38 cellular contexts compared by ENCODE assay signal in the genomic region with DNA sequence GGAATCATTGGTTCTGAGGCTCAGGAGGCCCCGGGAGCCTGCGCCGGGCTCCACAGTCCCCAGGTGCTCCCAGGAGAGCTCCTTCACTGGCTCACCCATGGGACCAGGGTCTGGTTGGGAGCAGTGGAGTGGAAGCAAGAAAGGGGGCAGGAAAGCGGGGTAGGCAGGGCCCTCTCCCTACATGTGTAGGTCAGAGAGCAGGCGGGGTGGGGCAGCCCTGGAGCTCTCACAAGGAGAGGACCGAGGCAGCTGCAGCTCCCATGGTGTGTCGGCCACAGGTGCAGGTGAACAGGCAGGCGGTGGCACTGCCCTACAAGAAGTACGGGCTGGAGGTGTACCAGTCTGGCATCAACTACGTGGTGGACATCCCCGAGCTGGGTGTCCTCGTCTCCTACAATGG. TPM values are rescaled to one million over a fixed set of nuclear protein-coding genes. Genes with fewer than 3 reads are reported as not detected.
"Had no signal": no experiment of that assay in that cellular context is flagged by ENCODE, and none has a peak within 500 bp of the region (broad histone marks: within the 10 kb centered on the region; RNA-seq: fewer than 3 reads in every experiment).

No MANE protein-coding gene starts in this region.

- H3K4me1 Mint-ChIP-seq: activated B cell treated with CpG ODN at 0.5 μM for 24 hours; activated naive CD4-positive, alpha-beta T cell treated with anti-CD3 and anti-CD28 coated beads, Interleukin-2, amount 50 U/mL, for 24 hours; activated naive CD8-positive, alpha-beta T cell treated with anti-CD3 and anti-CD28 coated beads for 36 hours; activated naive CD8-positive, alpha-beta T cell treated with anti-CD3 and anti-CD28 coated beads, Interleukin-2, amount 50 U/mL, for 24 hours; T-helper 17 cell had no signal

- DNase-seq: activated B cell treated with CpG ODN at 0.5 μM for 24 hours; activated CD4-positive, alpha-beta T cell treated with anti-CD3 and anti-CD28 coated beads for 48 hours; activated CD4-positive, alpha-beta T cell treated with anti-CD3 and anti-CD28 coated beads, Interleukin-2, amount 50 U/mL, for 1 hour; activated CD4-positive, alpha-beta T cell treated with anti-CD3 and anti-CD28 coated beads, Interleukin-2, amount 50 U/mL, for 48 hours; activated CD8-positive, alpha-beta memory T cell treated with anti-CD3 and anti-CD28 coated beads for 24 hours; activated CD8-positive, alpha-beta memory T cell treated with anti-CD3 and anti-CD28 coated beads, Interleukin-2, amount 50 U/mL, for 4 hours; activated CD8-positive, alpha-beta T cell treated with anti-CD3 and anti-CD28 coated beads for 36 hours; activated effector memory CD4-positive, alpha-beta T cell treated with anti-CD3 and anti-CD28 coated beads, Interleukin-2, amount 50 U/mL, for 16 hours; activated naive CD4-positive, alpha-beta T cell treated with anti-CD3 and anti-CD28 coated beads for 36 hours; activated naive CD8-positive, alpha-beta T cell treated with anti-CD3 and anti-CD28 coated beads for 36 hours; activated naive CD8-positive, alpha-beta T cell treated with anti-CD3 and anti-CD28 coated beads, Interleukin-2, amount 50 U/mL, for 24 hours; activated T-cell treated with anti-CD3 and anti-CD28 coated beads, Interleukin-2, amount 50 U/mL, for 1 hour; activated T-cell treated with anti-CD3 and anti-CD28 coated beads, Interleukin-2, amount 50 U/mL, for 48 hours; adrenal gland; amygdala; body of pancreas; central memory CD4-positive, alpha-beta T cell; cerebellar nuclear complex; dorsolateral prefrontal cortex; effector CD4-positive, alpha-beta T cell; effector memory CD8-positive, alpha-beta T cell; erythroblast; foreskin keratinocyte; T-helper 1 cell; T-helper 17 cell; T1000; WERI-Rb-1 had no signal

- H3K27me3 Mint-ChIP-seq: activated B cell treated with CpG ODN at 0.5 μM for 24 hours; activated CD8-positive, alpha-beta T cell treated with anti-CD3 and anti-CD28 coated beads for 36 hours; activated naive CD4-positive, alpha-beta T cell treated with anti-CD3 and anti-CD28 coated beads, Interleukin-2, amount 50 U/mL, for 24 hours; activated naive CD8-positive, alpha-beta T cell treated with anti-CD3 and anti-CD28 coated beads for 36 hours; activated naive CD8-positive, alpha-beta T cell treated with anti-CD3 and anti-CD28 coated beads, Interleukin-2, amount 50 U/mL, for 24 hours; dendritic cell treated with granulocyte-macrophage colony-stimulating factor and Interleukin-4, amounts not matched to agents 40 ng/mL and 50 ng/mL, for 4 days; T-helper 17 cell had no signal

- ATAC-seq: activated CD4-positive, CD25-positive, alpha-beta regulatory T cell treated with anti-CD3 and anti-CD28 coated beads, Interleukin-2, amount 50 U/mL, for 24 hours; activated CD8-positive, alpha-beta T cell treated with anti-CD3 and anti-CD28 coated beads for 36 hours; activated naive CD8-positive, alpha-beta T cell treated with anti-CD3 and anti-CD28 coated beads, Interleukin-2, amount 50 U/mL, for 24 hours; body of pancreas; effector memory CD8-positive, alpha-beta T cell; foreskin keratinocyte; gastroesophageal sphincter; T-helper 17 cell had no signal

- H3K36me3 Mint-ChIP-seq: activated naive CD4-positive, alpha-beta T cell treated with anti-CD3 and anti-CD28 coated beads, Interleukin-2, amount 50 U/mL, for 24 hours; activated naive CD8-positive, alpha-beta T cell treated with anti-CD3 and anti-CD28 coated beads for 36 hours had no signal

- H3K9me3 Mint-ChIP-seq: activated B cell treated with CpG ODN at 0.5 μM for 24 hours; activated CD8-positive, alpha-beta T cell treated with anti-CD3 and anti-CD28 coated beads for 36 hours; activated naive CD4-positive, alpha-beta T cell treated with anti-CD3 and anti-CD28 coated beads for 36 hours; activated naive CD4-positive, alpha-beta T cell treated with anti-CD3 and anti-CD28 coated beads, Interleukin-2, amount 50 U/mL, for 24 hours; activated naive CD8-positive, alpha-beta T cell treated with anti-CD3 and anti-CD28 coated beads, Interleukin-2, amount 50 U/mL, for 24 hours; effector memory CD8-positive, alpha-beta T cell had no signal

- H3K36me3 ChIP-seq: adrenal gland, esophagus muscularis mucosa, gastroesophageal sphincter, WERI-Rb-1 had no signal

- H3K27ac Mint-ChIP-seq: activated B cell treated with CpG ODN at 0.5 μM for 24 hours; activated CD8-positive, alpha-beta T cell treated with anti-CD3 and anti-CD28 coated beads for 36 hours; activated naive CD4-positive, alpha-beta T cell treated with anti-CD3 and anti-CD28 coated beads for 36 hours; activated naive CD4-positive, alpha-beta T cell treated with anti-CD3 and anti-CD28 coated beads, Interleukin-2, amount 50 U/mL, for 24 hours; activated naive CD8-positive, alpha-beta T cell treated with anti-CD3 and anti-CD28 coated beads for 36 hours; activated naive CD8-positive, alpha-beta T cell treated with anti-CD3 and anti-CD28 coated beads, Interleukin-2, amount 50 U/mL, for 24 hours; activated T-helper 1 cell treated with anti-CD3 and anti-CD28 coated beads, Interleukin-12 subunit alpha, Interleukin-12 subunit beta, Interleukin-2, Interleukin-4 antibody, amounts not matched to agents 30 ng/mL and 10 ng/mL and 1 ng/mL, durations not matched to agents 14 hours and 24 hours and 36 hours; activated T-helper 2 cell treated with anti-CD3 and anti-CD28 coated beads, Interferon-gamma antibody, Interleukin-2, Interleukin-4, amounts not matched to agents 10 μg/mL and 5 μg/mL and 100 μg/mL, durations not matched to agents 14 hours and 24 hours and 36 hours; dendritic cell treated with granulocyte-macrophage colony-stimulating factor and Interleukin-4, amounts not matched to agents 40 ng/mL and 50 ng/mL, for 4 days; effector memory CD8-positive, alpha-beta T cell; T-helper 17 cell; T-helper 2 cell treated with Interferon-gamma antibody and Interleukin-4, amounts not matched to agents 5 μg/mL and 100 μg/mL, for 36 hours had no signal

- H3K4me3 Mint-ChIP-seq: activated B cell treated with CpG ODN at 0.5 μM for 24 hours; activated CD8-positive, alpha-beta T cell treated with anti-CD3 and anti-CD28 coated beads for 36 hours; activated naive CD4-positive, alpha-beta T cell treated with anti-CD3 and anti-CD28 coated beads for 36 hours; activated naive CD4-positive, alpha-beta T cell treated with anti-CD3 and anti-CD28 coated beads, Interleukin-2, amount 50 U/mL, for 24 hours; activated naive CD8-positive, alpha-beta T cell treated with anti-CD3 and anti-CD28 coated beads for 36 hours; activated naive CD8-positive, alpha-beta T cell treated with anti-CD3 and anti-CD28 coated beads, Interleukin-2, amount 50 U/mL, for 24 hours; activated T-helper 1 cell treated with anti-CD3 and anti-CD28 coated beads, Interleukin-12 subunit alpha, Interleukin-12 subunit beta, Interleukin-2, Interleukin-4 antibody, amounts not matched to agents 30 ng/mL and 10 ng/mL and 1 ng/mL, durations not matched to agents 14 hours and 24 hours and 36 hours; dendritic cell treated with granulocyte-macrophage colony-stimulating factor and Interleukin-4, amounts not matched to agents 40 ng/mL and 50 ng/mL, for 4 days; effector memory CD8-positive, alpha-beta T cell; T-helper 17 cell; T-helper 2 cell treated with Interferon-gamma antibody and Interleukin-4, amounts not matched to agents 5 μg/mL and 100 μg/mL, for 36 hours had no signal

- H3K9me3 ChIP-seq: adrenal gland, body of pancreas, esophagus muscularis mucosa, gastroesophageal sphincter had no signal

- H3K4me3 ChIP-seq: adrenal gland, body of pancreas, coronary artery, dorsolateral prefrontal cortex, esophagus muscularis mucosa, gastroesophageal sphincter had no signal

- H3K27me3 ChIP-seq: adrenal gland, body of pancreas, foreskin keratinocyte had no signal

- H3K4me1 ChIP-seq: adrenal gland, body of pancreas, esophagus muscularis mucosa, foreskin keratinocyte, gastroesophageal sphincter had no signal

- H3K27ac ChIP-seq: adrenal gland, body of pancreas, coronary artery, dorsolateral prefrontal cortex, esophagus muscularis mucosa, foreskin keratinocyte, gastroesophageal sphincter, WERI-Rb-1 had no signal

RNA-seq across cellular contexts. Expression of a gene that starts 28.3 kb away (rescaled TPM):
- total RNA-seq: activated B cell treated with CpG ODN at 0.5 μM for 24 hours; activated CD8-positive, alpha-beta T cell treated with anti-CD3 and anti-CD28 coated beads for 36 hours; activated naive CD4-positive, alpha-beta T cell treated with anti-CD3 and anti-CD28 coated beads for 36 hours; activated naive CD8-positive, alpha-beta T cell treated with anti-CD3 and anti-CD28 coated beads for 36 hours; activated T-helper 1 cell treated with anti-CD3 and anti-CD28 coated beads, Interleukin-12 subunit alpha, Interleukin-12 subunit beta, Interleukin-2, Interleukin-4 antibody, amounts not matched to agents 30 ng/mL and 10 ng/mL and 1 ng/mL, durations not matched to agents 14 hours and 24 hours and 36 hours; activated T-helper 2 cell treated with anti-CD3 and anti-CD28 coated beads, Interferon-gamma antibody, Interleukin-2, Interleukin-4, amounts not matched to agents 10 μg/mL and 5 μg/mL and 100 μg/mL, durations not matched to agents 14 hours and 24 hours and 36 hours; foreskin keratinocyte; glomerular endothelial cell; T-helper 17 cell had no signal
- polyA plus RNA-seq: foreskin keratinocyte had no signal

RNA-seq across cellular contexts. Expression of a gene that starts 54.8 kb away (rescaled TPM):
- total RNA-seq: activated B cell treated with CpG ODN at 0.5 μM for 24 hours; activated CD8-positive, alpha-beta T cell treated with anti-CD3 and anti-CD28 coated beads for 36 hours; activated naive CD4-positive, alpha-beta T cell treated with anti-CD3 and anti-CD28 coated beads for 36 hours; activated naive CD8-positive, alpha-beta T cell treated with anti-CD3 and anti-CD28 coated beads for 36 hours; activated T-helper 1 cell treated with anti-CD3 and anti-CD28 coated beads, Interleukin-12 subunit alpha, Interleukin-12 subunit beta, Interleukin-2, Interleukin-4 antibody, amounts not matched to agents 30 ng/mL and 10 ng/mL and 1 ng/mL, durations not matched to agents 14 hours and 24 hours and 36 hours; activated T-helper 2 cell treated with anti-CD3 and anti-CD28 coated beads, Interferon-gamma antibody, Interleukin-2, Interleukin-4, amounts not matched to agents 10 μg/mL and 5 μg/mL and 100 μg/mL, durations not matched to agents 14 hours and 24 hours and 36 hours; aorta; foreskin keratinocyte; glomerular endothelial cell; T-helper 17 cell had no signal
- polyA plus RNA-seq: foreskin keratinocyte had no signal
